8 cellular contexts compared by ENCODE assay signal in genomic region chr1:43368646-43369020, GRCh38. TPM values are rescaled to one million over a fixed set of nuclear protein-coding genes. Genes with fewer than 3 reads are reported as not detected.
DNase-seq lines count a peak whose midpoint lies in the region; ATAC-seq and TF ChIP-seq lines count a peak whose summit lies in the region.

No MANE protein-coding gene starts in this region.

- peak overlapping the region; percentile 80 for H3K4me3 ChIP-seq in GM06990 (replicated peaks; ENCODE audit: low read depth, low read length)
- H3K4me3 ChIP-seq in OCI-LY7 (ENCODE audit: low read depth, low read length, poor library complexity, severe bottlenecking): peak overlapping the region; percentile 93
- peak overlapping the region; percentile 44 for H3K4me3 ChIP-seq in parathyroid adenoma (ENCODE audit: low read depth, low read length)

- H3K27ac ChIP-seq in OCI-LY7 (ENCODE audit: low read depth, low read length, poor library complexity, severe bottlenecking) (peak overlapping the region; percentile 76), epithelial cell of prostate (peak overlapping the region; percentile 95), parathyroid adenoma (peak overlapping the region; percentile 72)

- peak overlapping the region; percentile 98 for H3K4me2 ChIP-seq in OCI-LY7 (ENCODE audit: low read length)
- H3K4me2 ChIP-seq in parathyroid adenoma (ENCODE audit: low read length): peak overlapping the region; percentile 95

- intact Hi-C loops in OCI-LY7 (cut with micrococcal nuclease; ENCODE audit: unreplicated experiment): loop anchor here (1.0 kb wide), 2 partner anchors 10 to 21 kb away; partner anchors contain the start of genes CDC20, MED8 and SZT2

- H2AFZ ChIP-seq in OCI-LY7 (ENCODE audit: low read length): peak overlapping the region; percentile 7; the same call in 1 of the 2 replicates
- peak overlapping the region; percentile 80 for H2AFZ ChIP-seq in parathyroid adenoma

- H3K27me3 ChIP-seq in GM06990 (replicated peaks; ENCODE audit: control insufficient read depth, insufficient read depth, low read length) (no peaks in the 10 kb centered on the region), parathyroid adenoma (ENCODE audit: control insufficient read depth, insufficient read depth, low read length) (no peaks in the 10 kb centered on the region)

- no peak for ATAC-seq in HG02678 (IDR thresholded peaks at IDR 0.05; ENCODE audit: unreplicated experiment)
- no peak for ATAC-seq in HG03457 (IDR thresholded peaks at IDR 0.05; ENCODE audit: unreplicated experiment)

- peaks cover 12% of the 10 kb centered on the region; the same call in 1 of the 2 replicates for H3K79me2 ChIP-seq in OCI-LY7 (ENCODE audit: insufficient read depth, low read depth, low read length)
- no peaks in the 10 kb centered on the region for H3K79me2 ChIP-seq in parathyroid adenoma

- no peaks in the 10 kb centered on the region for H4K20me1 ChIP-seq in OCI-LY7 (ENCODE audit: insufficient read depth, low read length)

- peaks cover 14% of the 10 kb centered on the region for H3K36me3 ChIP-seq in GM06990 (ENCODE audit: control insufficient read depth, insufficient read depth, low read length)
- peaks cover 19% of the 10 kb centered on the region for H3K36me3 ChIP-seq in OCI-LY7 (ENCODE audit: insufficient read depth, low read length)
- no peaks in the 10 kb centered on the region for H3K36me3 ChIP-seq in parathyroid adenoma (ENCODE audit: control insufficient read depth, insufficient read depth, low read length)

- no peaks in the 10 kb centered on the region for H3K9me2 ChIP-seq in OCI-LY7 (ENCODE audit: insufficient read depth, low read length)

- peaks cover 18% of the 10 kb centered on the region for H3K4me1 ChIP-seq in OCI-LY7 (ENCODE audit: insufficient read depth, low read length, poor library complexity, severe bottlenecking)
- peaks cover 3% of the 10 kb centered on the region for H3K4me1 ChIP-seq in parathyroid adenoma

- H3K9ac ChIP-seq in parathyroid adenoma: no peak overlapping the region

- TSS peak; percentile 67 for BruUV-seq in OCI-LY7 (replicated peaks; lab: Mats Ljungman, UMichigan)

- CTCF ChIA-PET in OCI-LY7 (lab: Charles Lee; ENCODE audit: unreplicated experiment): interaction anchor here (1.0 kb wide), 2 partner anchors 10 to 46 kb away, joined by 3 to 6 read pairs; no protein-coding TSS in a partner anchor

- POLR2A ChIA-PET in OCI-LY7 (lab: Charles Lee): interaction anchor here (0.7 to 1.4 kb wide), 7 partner anchors 8 to 282 kb away, joined by 3 to 13 read pairs (median 4); partner anchors contain the start of genes CDC20, KDM4A, MED8 and SZT2

- H3K9me3 ChIP-seq in OCI-LY7 (ENCODE audit: low read length) (no peaks in the 10 kb centered on the region), parathyroid adenoma (ENCODE audit: control insufficient read depth, low read length) (no peaks in the 10 kb centered on the region)

- DNase-seq in GM06990 (ENCODE audit: extremely low read depth, insufficient read length) (no peak), OCI-LY7 (ENCODE audit: low spot score) (no peak), epithelial cell of prostate (ENCODE audit: low read depth, low spot score) (no peak), NCI-H128 (lab: John Stamatoyannopoulos, UW; ENCODE audit: unreplicated experiment) (no peak), DMS79 treated with DMSO at 0.1 percent for 48 hours (lab: John Stamatoyannopoulos, UW) (no peak)

- TF ChIP-seq CTCF in GM06990 (IDR thresholded peaks at IDR 0.05; ENCODE audit: insufficient read depth, low read length, poor library complexity, severe bottlenecking) (no peak), OCI-LY7 (conservative IDR thresholded peaks at IDR 0.05; ENCODE audit: low read length) (no peak), parathyroid adenoma (IDR thresholded peaks at IDR 0.05) (no peak)

RNA-seq across cellular contexts. Expression of gene ELOVL1, which starts 0.8 kb away (rescaled TPM):
- 24.4 and 35.9 TPM in 2 replicates for total RNA-seq in OCI-LY7 (2014; rRNA removed; shearing (Covaris generic))
- total RNA-seq in OCI-LY7 (2022): 38.2 and 43.9 TPM in 2 replicates

RNA-seq across cellular contexts. Expression of gene CDC20, which starts 9.9 kb away (rescaled TPM):
- 153 and 174 TPM in 2 replicates for total RNA-seq in OCI-LY7 (2014; rRNA removed; shearing (Covaris generic))
- 209 and 223 TPM in 2 replicates for total RNA-seq in OCI-LY7 (2022)

RNA-seq across cellular contexts. Expression of gene MED8, which starts 21.0 kb away (rescaled TPM):
- total RNA-seq in OCI-LY7 (2014; rRNA removed; shearing (Covaris generic)): 37.6 and 38.8 TPM in 2 replicates
- 37.8 and 38.4 TPM in 2 replicates for total RNA-seq in OCI-LY7 (2022)

RNA-seq across cellular contexts. Expression of gene SZT2, which starts 21.1 kb away (rescaled TPM):
- total RNA-seq in OCI-LY7 (2014; rRNA removed; shearing (Covaris generic)): 25.2 and 33.7 TPM in 2 replicates
- total RNA-seq in OCI-LY7 (2022): 79.4 and 79.8 TPM in 2 replicates

RNA-seq across cellular contexts. Expression of gene MPL, which starts 31.0 kb away (rescaled TPM):
- total RNA-seq in OCI-LY7 (2014; rRNA removed; shearing (Covaris generic)): not detected in 2 replicates
- total RNA-seq in OCI-LY7 (2022): not detected in 2 replicates
